In genomic region chr16:3004319-3004718, GRCh38 we compare ENCODE assay signal across 9 cellular contexts. TPM values are rescaled to one million over a fixed set of nuclear protein-coding genes. Genes with fewer than 3 reads are reported as not detected.
DNase-seq lines count a peak whose midpoint lies in the region; ATAC-seq and TF ChIP-seq lines count a peak whose summit lies in the region.
"Had no signal": no experiment of that assay in that cellular context is flagged by ENCODE, and none has a peak within 500 bp of the region (broad histone marks: within the 10 kb centered on the region; RNA-seq: fewer than 3 reads in every experiment).

No MANE protein-coding gene starts in this region.

- no peak for TF ChIP-seq CTCF in lung (IDR thresholded peaks at IDR 0.05; ENCODE audit: control extremely low read depth, extremely low read depth)

- H3K4me3 ChIP-seq in lung: peak overlapping the region; percentile 30

- DNase-seq in OCI-M1 (lab: John Stamatoyannopoulos, UW) (peak; percentile 35), lung (ENCODE audit: low spot score) (no peak), superior temporal gyrus (ENCODE audit: extremely low spot score) (no peak)
- no peak for DNase-seq in stimulated activated CD4-positive, alpha-beta T cell treated with anti-CD3 and anti-CD28 coated beads, Interleukin-2, amount 100 ng/mL, for 48 hours

- H3K4me1 ChIP-seq in lung (ENCODE audit: control insufficient read depth in 2 of 2, insufficient read depth in 2 of 2, low read length in 2 of 2): peaks cover 0 to 2% of the 10 kb centered on the region in 2 donors

- peak overlapping the region; percentile 46 to 78 for H3K27ac ChIP-seq in lung (ENCODE audit: low read depth in 1 of 2, low read length in 1 of 2)

- H3K9me3 ChIP-seq in lung (ENCODE audit: control insufficient read depth in 2 of 2, insufficient read depth in 1 of 2, low read length in 1 of 2): no peaks in the 10 kb centered on the region
- H3K9me3 ChIP-seq: HAP-1 had no signal

- ATAC-seq in GM18511 (IDR thresholded peaks at IDR 0.05; ENCODE audit: unreplicated experiment): peak; percentile 19
- peak; percentile 20 for ATAC-seq in GM21529 (IDR thresholded peaks at IDR 0.05; ENCODE audit: unreplicated experiment)
- no peak for ATAC-seq in lung (ENCODE audit: insufficient read depth, low FRiP score)
- ATAC-seq in HG02610 (IDR thresholded peaks at IDR 0.05; ENCODE audit: unreplicated experiment): no peak
- no peak for ATAC-seq in GM21526 (IDR thresholded peaks at IDR 0.05; ENCODE audit: low FRiP score, unreplicated experiment)

- WGBS in lung, 2 donors: 0% methylated on average over 13 to 65 of the region's 67 CpGs

- H3K36me3 ChIP-seq in lung (ENCODE audit: control insufficient read depth in 2 of 2, insufficient read depth in 2 of 2, low read length in 2 of 2): no peaks in the 10 kb centered on the region
- H3K36me3 ChIP-seq: HAP-1 had no signal

- H3K27me3 ChIP-seq in lung (ENCODE audit: control insufficient read depth, insufficient read depth): no peaks in the 10 kb centered on the region

RNA-seq across cellular contexts. Expression of gene CLDN9, which starts 8.4 kb away (rescaled TPM):
- 1 to 10 TPM; 1.5 to 5.3 TPM for total RNA-seq in lung
- under 1 TPM; 0.91 to 0.98 TPM for polyA plus RNA-seq in lung

RNA-seq across cellular contexts. Expression of gene CLDN6, which starts 13.7 kb away (rescaled TPM):
- total RNA-seq in lung: 1 to 10 TPM in 1 of 2 donors, under 1 TPM in 1; 0.92 to 7.1 TPM
- under 1 TPM in 1 of 2 donors, not detected in 1; 0.10 TPM for polyA plus RNA-seq in lung

RNA-seq across cellular contexts. Expression of gene TNFRSF12A, which starts 15.8 kb away (rescaled TPM):
- 100 to 1,000 TPM in 1 of 2 donors, 10 to 100 TPM in 1; 19.1 to 107 TPM for total RNA-seq in lung
- 100 to 1,000 TPM; 132 to 192 TPM for polyA plus RNA-seq in lung

RNA-seq across cellular contexts. Expression of gene HCFC1R1, which starts 19.4 kb away (rescaled TPM):
- 10 to 100 TPM; 10.9 to 51.1 TPM for total RNA-seq in lung
- 100 to 1,000 TPM in 1 of 2 donors, 10 to 100 TPM in 1; 40.4 to 138 TPM for polyA plus RNA-seq in lung

RNA-seq across cellular contexts. Expression of gene THOC6, which starts 19.5 kb away (rescaled TPM):
- total RNA-seq in lung: 10 to 100 TPM; 12.7 to 39.9 TPM
- 10 to 100 TPM; 40.0 to 58.3 TPM for polyA plus RNA-seq in lung

Comparison
In these comparisons a context has a peak if more than half of its experiments do, and no peak if none do; other contexts are left out.
1. ATAC-seq: peak in GM18511 (single experiment) and GM21529 (single experiment); none in lung (single experiment), HG02610 (single experiment) and GM21526 (single experiment).